ENCODE assay signal across 25 cellular contexts in genomic region chr13:46556380-46556779, GRCh38. TPM values are rescaled to one million over a fixed set of nuclear protein-coding genes. Genes with fewer than 3 reads are reported as not detected.
DNase-seq lines count a peak whose midpoint lies in the region; ATAC-seq and TF ChIP-seq lines count a peak whose summit lies in the region.
"Had no signal": no experiment of that assay in that cellular context is flagged by ENCODE, and none has a peak within 500 bp of the region (broad histone marks: within the 10 kb centered on the region; RNA-seq: fewer than 3 reads in every experiment).

No MANE protein-coding gene starts in this region.

- H3K27me3 Mint-ChIP-seq in memory B cell: no peaks in the 10 kb centered on the region
- H3K27me3 Mint-ChIP-seq: T-cell had no signal

- intact Hi-C loops in left ventricle myocardium inferior (cut with micrococcal nuclease): loop anchor here (10.0 kb wide), 3 partner anchors 48 to 138 kb away; no protein-coding TSS in a partner anchor
- intact Hi-C loops in cardiac septum (cut with DNase I): no loop called here

- ATAC-seq in memory B cell (ENCODE audit: low read depth): no peak
- no peak for ATAC-seq in GM19463 (IDR thresholded peaks at IDR 0.05; ENCODE audit: unreplicated experiment)
- ATAC-seq in GM21390 (IDR thresholded peaks at IDR 0.05; ENCODE audit: unreplicated experiment): no peak
- ATAC-seq: esophagus mucosa, gastrocnemius medialis, T-cell had no signal

- H3K36me3 Mint-ChIP-seq in memory B cell: no peaks in the 10 kb centered on the region
- H3K36me3 Mint-ChIP-seq: CD14-positive monocyte, T-cell had no signal

- no peak for TF ChIP-seq CTCF in left ventricle myocardium inferior (IDR thresholded peaks at IDR 0.05; ENCODE audit: borderline replicate concordance)

- no peaks in the 10 kb centered on the region for H3K9me3 ChIP-seq in left ventricle myocardium inferior (replicated peaks)
- H3K9me3 ChIP-seq: gastrocnemius medialis had no signal

- H3K27ac Mint-ChIP-seq in memory B cell: peak overlapping the region; percentile 96
- H3K27ac Mint-ChIP-seq: activated naive CD4-positive, alpha-beta T cell treated with anti-CD3 and anti-CD28 coated beads, Interleukin-2, amount 10 ng/mL, durations not matched to agents 7 days and 5 days; CD14-positive monocyte; H9 had no signal

- H3K4me3 ChIP-seq in left ventricle myocardium inferior: no peak overlapping the region
- H3K4me3 ChIP-seq: gastrocnemius medialis, lung, PC-9 had no signal

- no peaks in the 10 kb centered on the region for H3K36me3 ChIP-seq in left ventricle myocardium inferior
- H3K36me3 ChIP-seq: gastrocnemius medialis had no signal

- peaks cover 39% of the 10 kb centered on the region for H3K4me1 Mint-ChIP-seq in memory B cell

- DNase-seq in left ventricle myocardium inferior (no peak), cardiac septum (ENCODE audit: low spot score) (no peak), SW480 (ENCODE audit: low spot score) (peak; percentile 14), memory B cell (ENCODE audit: low spot score in 2 of 2) (no peak), foreskin melanocyte (no peak)
- DNase-seq in stimulated activated naive CD4-positive, alpha-beta T cell treated with Interleukin-2 at 50 U/mL for 16 hours (lab: John Stamatoyannopoulos, UW): no peak
- DNase-seq: activated CD8-positive, alpha-beta memory T cell treated with anti-CD3 and anti-CD28 coated beads for 24 hours; activated naive CD4-positive, alpha-beta T cell treated with anti-CD3 and anti-CD28 coated beads, Interleukin-2, amount 10 ng/mL, durations not matched to agents 7 days and 5 days; DMS 273 treated with DMSO at 0.1 percent for 48 hours; effector CD8-positive, alpha-beta T cell; gastrocnemius medialis; H9; MV-4-11; NCI-H1930; NCI-H226; PC-9; SHP77; stimulated activated CD4-positive, alpha-beta T cell treated with anti-CD3 and anti-CD28 coated beads, Interleukin-12 subunit alpha, Interleukin-12 subunit beta, amount 100 ng/mL, for 4 hours; T-cell had no signal

- peak overlapping the region; percentile 96 for H3K27ac ChIP-seq in left ventricle myocardium inferior (replicated peaks)
- H3K27ac ChIP-seq: KMS-11, PC-9 had no signal

- H3K4me1 ChIP-seq in left ventricle myocardium inferior: peaks cover 80% of the 10 kb centered on the region

- H3K4me3 Mint-ChIP-seq in memory B cell: no peak overlapping the region
- H3K4me3 Mint-ChIP-seq: activated naive CD4-positive, alpha-beta T cell treated with anti-CD3 and anti-CD28 coated beads, Interleukin-2, amount 10 ng/mL, durations not matched to agents 7 days and 5 days; CD14-positive monocyte; H9 had no signal

- H3K9me3 Mint-ChIP-seq in memory B cell: no peaks in the 10 kb centered on the region
- H3K9me3 Mint-ChIP-seq: activated naive CD4-positive, alpha-beta T cell treated with anti-CD3 and anti-CD28 coated beads, Interleukin-2, amount 10 ng/mL, durations not matched to agents 7 days and 5 days; H9; T-cell had no signal

- H3K27me3 ChIP-seq in left ventricle myocardium inferior (ENCODE audit: low read depth): no peaks in the 10 kb centered on the region
- H3K27me3 ChIP-seq: gastrocnemius medialis had no signal

RNA-seq across cellular contexts. Expression of gene LRCH1, which starts 3.4 kb away (rescaled TPM):
- total RNA-seq in left ventricle myocardium inferior (13.1 TPM), cardiac septum (19.3 TPM)
